8 cellular contexts compared by ENCODE assay signal in genomic region chr11:65181569-65182257, GRCh38. TPM values are rescaled to one million over a fixed set of nuclear protein-coding genes. Genes with fewer than 3 reads are reported as not detected.
A peak's percentile ranks its signal among the peaks of the same experiment; 100 is the strongest.
DNase-seq lines count a peak whose midpoint lies in the region; ATAC-seq and TF ChIP-seq lines count a peak whose summit lies in the region.

TSS of gene CAPN1 (plus strand) at chr11:65181928. CDS start at chr11:65182702, 774 bp downstream.

- no peaks in the 10 kb centered on the region for H3K9me3 ChIP-seq in liver (ENCODE audit: control insufficient read depth in 4 of 4, low read length in 3 of 4)

- H3K27ac ChIP-seq in liver (ENCODE audit: low read depth in 1 of 2, low read length in 2 of 2): peak within 1 kb of the TSS; percentile 76 to 77

- TF ChIP-seq CTCF in liver (IDR thresholded peaks at IDR 0.05; ENCODE audit: low read depth, low read length, missing input control): no peak

- TF ChIP-seq RAD21 in liver (IDR thresholded peaks at IDR 0.05): no peak

- peak within 1 kb of the TSS; percentile 43 to 66 for H3K9ac ChIP-seq in liver (ENCODE audit: low read depth in 1 of 2, low read length in 2 of 2)

- WGBS in liver: 1% methylated on average over 43 of the region's 43 CpGs

- H3K27me3 ChIP-seq in liver (ENCODE audit: control insufficient read depth in 4 of 4, insufficient read depth in 4 of 4, low read length in 3 of 4): no peaks in the 10 kb centered on the region

- peaks cover 3 to 14% (median 8%) of the 10 kb centered on the region in 4 donors for H3K36me3 ChIP-seq in liver (ENCODE audit: control insufficient read depth in 4 of 4, insufficient read depth in 3 of 4, low read depth in 1 of 4, low read length in 3 of 4)

- DNase-seq in NCI-H69 (lab: John Stamatoyannopoulos, UW) (peak; percentile 94), dermis blood vessel endothelial cell (peak; percentile 62)
- peak; percentile 39 to 73 for DNase-seq in activated CD4-positive, alpha-beta T cell treated with anti-CD3 and anti-CD28 coated beads, Interleukin-2, amount 50 U/mL, for 24 hours (ENCODE audit: low read depth in 1 of 2, low spot score in 1 of 2)
- DNase-seq in stimulated activated CD4-positive, alpha-beta T cell treated with anti-CD3 and anti-CD28 coated beads, Interleukin-4, amount 100 ng/mL, for 1 hour: peak; percentile 72

- ATAC-seq in GM18505 (IDR thresholded peaks at IDR 0.05; ENCODE audit: unreplicated experiment) (peak; percentile 38), HG03066 (IDR thresholded peaks at IDR 0.05; ENCODE audit: low read depth, unreplicated experiment) (peak; percentile 39), GM18870 (IDR thresholded peaks at IDR 0.05; ENCODE audit: unreplicated experiment) (no peak)

- peaks cover 6 to 23% (median 15%) of the 10 kb centered on the region in 4 donors for H3K4me1 ChIP-seq in liver (ENCODE audit: control insufficient read depth in 4 of 4, insufficient read depth in 4 of 4, low read length in 3 of 4)

- peak within 1 kb of the TSS; percentile 82 to 91 (median 90) for H3K4me3 ChIP-seq in liver (ENCODE audit: low read depth in 1 of 3, low read length in 3 of 3)

- TF ChIP-seq POLR2A in GM18505 (IDR thresholded peaks at IDR 0.05; ENCODE audit: borderline replicate concordance, extremely low read depth, insufficient read depth, insufficient read length): peak; percentile 21

TF ChIP-seq in liver, 16 proteins besides CTCF, POLR2A, EP300 and RAD21:
- no peak for TF ChIP-seq MAX (IDR thresholded peaks at IDR 0.05)
- TF ChIP-seq YY1 (IDR thresholded peaks at IDR 0.05): no peak
- no peak for TF ChIP-seq ZBTB33 (IDR thresholded peaks at IDR 0.05)
- TF ChIP-seq GABPA (IDR thresholded peaks at IDR 0.05 in 1 of 2, conservative IDR thresholded peaks at IDR 0.05 in 1 of 2): no peak
- no peak for TF ChIP-seq FOXA1 (IDR thresholded peaks at IDR 0.05)
- TF ChIP-seq HNF4A (conservative IDR thresholded peaks at IDR 0.05): no peak
- no peak for TF ChIP-seq JUND (IDR thresholded peaks at IDR 0.05)
- no peak for TF ChIP-seq REST (IDR thresholded peaks at IDR 0.05)
- TF ChIP-seq ATF3 (IDR thresholded peaks at IDR 0.05): no peak
- TF ChIP-seq NR2F2 (IDR thresholded peaks at IDR 0.05): no peak
- TF ChIP-seq FOXA2 (IDR thresholded peaks at IDR 0.05): no peak

RNA-seq across cellular contexts. Expression of gene CAPN1, which starts in this region (rescaled TPM):
- total RNA-seq in dermis blood vessel endothelial cell (97.2 and 207 TPM in 2 replicates), liver (100 to 1,000 TPM in 1 of 2 donors, 10 to 100 TPM in 1; 81.7 to 183 TPM)
- polyA plus RNA-seq in liver: 10 to 100 TPM; 39.6 to 48.4 TPM
